Comparison of ENCODE assay signal across 10 cellular contexts in the genomic region with DNA sequence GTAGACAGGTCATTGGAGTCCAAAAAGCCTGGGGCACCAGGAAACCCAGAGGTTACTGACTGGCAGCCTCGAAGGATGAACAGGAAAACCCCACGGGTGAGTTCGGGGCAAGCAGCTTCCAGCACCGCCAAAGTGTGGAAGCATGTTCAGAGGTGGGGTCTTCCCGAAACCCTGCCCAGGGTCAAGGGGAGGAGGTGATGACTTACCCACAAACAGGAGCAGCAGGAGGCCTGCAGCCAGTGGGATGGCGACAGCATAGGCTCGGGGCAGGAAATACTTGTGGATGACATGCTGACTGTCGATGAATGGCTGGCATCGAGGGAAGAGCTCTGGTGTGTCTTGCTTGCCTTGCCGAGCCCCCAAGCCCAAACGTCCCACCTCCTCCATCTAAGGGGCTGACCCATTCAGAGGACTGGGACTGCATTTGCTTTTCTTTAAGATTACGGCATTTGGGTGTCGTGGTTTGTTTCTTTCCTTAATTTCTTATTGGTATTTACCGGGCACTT. TPM values are rescaled to one million over a fixed set of nuclear protein-coding genes. Genes with fewer than 3 reads are reported as not detected.
A peak's percentile ranks its signal among the peaks of the same experiment; 100 is the strongest.
DNase-seq lines count a peak whose midpoint lies in the region; ATAC-seq and TF ChIP-seq lines count a peak whose summit lies in the region.
"Had no signal": no experiment of that assay in that cellular context is flagged by ENCODE, and none has a peak within 500 bp of the region (broad histone marks: within the 10 kb centered on the region; RNA-seq: fewer than 3 reads in every experiment).

No MANE protein-coding gene starts in this region.

- H3K9me3 ChIP-seq in cardiac muscle cell (ENCODE audit: low read depth) (no peaks in the 10 kb centered on the region), upper lobe of left lung (no peaks in the 10 kb centered on the region)

- H3K4me1 Mint-ChIP-seq in activated T-helper 1 cell treated with anti-CD3 and anti-CD28 coated beads, Interleukin-12 subunit alpha, Interleukin-12 subunit beta, Interleukin-2, Interleukin-4 antibody, amounts not matched to agents 30 ng/mL and 10 ng/mL and 1 ng/mL, durations not matched to agents 14 hours and 24 hours and 36 hours (ENCODE audit: low read depth), result peaks cover 40% of the 10 kb centered on the region
- peaks cover 33 to 38% of the 10 kb centered on the region in 2 donors for H3K4me1 Mint-ChIP-seq in immature natural killer cell

- H3K4me1 ChIP-seq in cardiac muscle cell (ENCODE audit: low read depth), result peaks cover 7% of the 10 kb centered on the region
- H3K4me1 ChIP-seq in upper lobe of left lung, result peaks cover 25 to 43% (median 26%) of the 10 kb centered on the region in 4 donors

- H3K36me3 ChIP-seq in cardiac muscle cell (no peaks in the 10 kb centered on the region), upper lobe of left lung (peaks cover 0 to 13% (median 3%) of the 10 kb centered on the region in 4 donors)

- H3K27ac ChIP-seq in cardiac muscle cell (no peak overlapping the region), upper lobe of left lung (no peak overlapping the region)

- peak overlapping the region; percentile 92 for H3K4me3 Mint-ChIP-seq in activated T-helper 1 cell treated with anti-CD3 and anti-CD28 coated beads, Interleukin-12 subunit alpha, Interleukin-12 subunit beta, Interleukin-2, Interleukin-4 antibody, amounts not matched to agents 30 ng/mL and 10 ng/mL and 1 ng/mL, durations not matched to agents 14 hours and 24 hours and 36 hours
- H3K4me3 Mint-ChIP-seq in immature natural killer cell, result peak overlapping the region; percentile 86 to 99 (median 95)

- TF ChIP-seq CTCF in cardiac muscle cell (IDR thresholded peaks at IDR 0.05; ENCODE audit: low read depth, low read length), result no peak
- no peak for TF ChIP-seq CTCF in upper lobe of left lung (IDR thresholded peaks at IDR 0.05)

- ATAC-seq in left ventricle myocardium superior (no peak), upper lobe of left lung (ENCODE audit: low FRiP score in 2 of 2) (no peak), HG02798 (IDR thresholded peaks at IDR 0.05; ENCODE audit: poor library complexity, unreplicated experiment) (no peak)

- H3K27me3 ChIP-seq in cardiac muscle cell (no peaks in the 10 kb centered on the region), upper lobe of left lung (no peaks in the 10 kb centered on the region)

- TF ChIP-seq POLR2A in upper lobe of left lung (IDR thresholded peaks at IDR 0.05), result no peak

- TF ChIP-seq EP300 in upper lobe of left lung (IDR thresholded peaks at IDR 0.05), result no peak

- WGBS in upper lobe of left lung, 2 donors, result 70 to 71% methylated on average over 14 of the region's 14 CpGs

- H3K4me3 ChIP-seq in cardiac muscle cell (peak overlapping the region; percentile 76), upper lobe of left lung (peak overlapping the region in 3 of 4 donors; percentile 85 to 91 (median 87))

- DNase-seq in cardiac muscle cell (ENCODE audit: low read depth in 1 of 2, low spot score in 1 of 2) (no peak), left ventricle myocardium superior (no peak), immature natural killer cell (no peak), upper lobe of left lung (no peak), mesenteric fat pad (ENCODE audit: low spot score) (no peak), posterior vena cava (ENCODE audit: low spot score) (no peak)
- DNase-seq in activated T-helper 1 cell treated with anti-CD3 and anti-CD28 coated beads, Interleukin-12 subunit alpha, Interleukin-12 subunit beta, Interleukin-2, Interleukin-4 antibody, amounts not matched to agents 30 ng/mL and 10 ng/mL and 1 ng/mL, durations not matched to agents 14 hours and 24 hours and 36 hours (ENCODE audit: low spot score), result no peak
- DNase-seq: activated CD4-positive, CD25-positive, alpha-beta regulatory T cell treated with anti-CD3 and anti-CD28 coated beads, Interleukin-2, amount 50 U/mL, for 72 hours; DMS153 had no signal

- no peaks in the 10 kb centered on the region for H3K27me3 Mint-ChIP-seq in activated T-helper 1 cell treated with anti-CD3 and anti-CD28 coated beads, Interleukin-12 subunit alpha, Interleukin-12 subunit beta, Interleukin-2, Interleukin-4 antibody, amounts not matched to agents 30 ng/mL and 10 ng/mL and 1 ng/mL, durations not matched to agents 14 hours and 24 hours and 36 hours (ENCODE audit: insufficient read depth)
- peaks cover 7 to 12% (median 7%) of the 10 kb centered on the region in 3 donors for H3K27me3 Mint-ChIP-seq in immature natural killer cell (ENCODE audit: low read depth in 3 of 3)

- no peaks in the 10 kb centered on the region for H3K9me3 Mint-ChIP-seq in activated T-helper 1 cell treated with anti-CD3 and anti-CD28 coated beads, Interleukin-12 subunit alpha, Interleukin-12 subunit beta, Interleukin-2, Interleukin-4 antibody, amounts not matched to agents 30 ng/mL and 10 ng/mL and 1 ng/mL, durations not matched to agents 14 hours and 24 hours and 36 hours
- no peaks in the 10 kb centered on the region for H3K9me3 Mint-ChIP-seq in immature natural killer cell

- peaks cover 27% of the 10 kb centered on the region for H3K36me3 Mint-ChIP-seq in activated T-helper 1 cell treated with anti-CD3 and anti-CD28 coated beads, Interleukin-12 subunit alpha, Interleukin-12 subunit beta, Interleukin-2, Interleukin-4 antibody, amounts not matched to agents 30 ng/mL and 10 ng/mL and 1 ng/mL, durations not matched to agents 14 hours and 24 hours and 36 hours (ENCODE audit: low read depth)
- peaks cover 3 to 16% (median 4%) of the 10 kb centered on the region in 3 donors for H3K36me3 Mint-ChIP-seq in immature natural killer cell

- H3K27ac Mint-ChIP-seq in activated T-helper 1 cell treated with anti-CD3 and anti-CD28 coated beads, Interleukin-12 subunit alpha, Interleukin-12 subunit beta, Interleukin-2, Interleukin-4 antibody, amounts not matched to agents 30 ng/mL and 10 ng/mL and 1 ng/mL, durations not matched to agents 14 hours and 24 hours and 36 hours, result peak overlapping the region; percentile 91
- peak overlapping the region in 4 of 6 donors; percentile 24 to 98 (median 90) for H3K27ac Mint-ChIP-seq in immature natural killer cell

- intact Hi-C loops in left ventricle myocardium superior (cut with micrococcal nuclease), result loop anchor here (5.0 kb wide), 1 partner anchor 96 kb away; no protein-coding TSS in a partner anchor
- intact Hi-C loops in activated T-helper 1 cell treated with anti-CD3 and anti-CD28 coated beads, Interleukin-12 subunit alpha, Interleukin-12 subunit beta, Interleukin-2, Interleukin-4 antibody, amounts not matched to agents 30 ng/mL and 10 ng/mL and 1 ng/mL, durations not matched to agents 14 hours and 24 hours and 36 hours (cut with micrococcal nuclease), result loop anchor here (5.0 kb wide), 1 partner anchor 946 kb away; the partner anchor contains the start of genes KYAT1 and LRRC8A
- intact Hi-C loops in posterior vena cava (cut with DNase I), result no loop called here

RNA-seq across cellular contexts. Expression of gene DPM2, which starts 1.3 kb away (rescaled TPM):
- total RNA-seq in cardiac muscle cell, result 26.1 and 35.6 TPM in 2 replicates
- polyA plus RNA-seq in cardiac muscle cell, result 54.2 and 70.7 TPM in 2 replicates
- 11.1 TPM for total RNA-seq in left ventricle myocardium superior
- 62.6 and 70.2 TPM in 2 replicates for total RNA-seq in activated T-helper 1 cell treated with anti-CD3 and anti-CD28 coated beads, Interleukin-12 subunit alpha, Interleukin-12 subunit beta, Interleukin-2, Interleukin-4 antibody, amounts not matched to agents 30 ng/mL and 10 ng/mL and 1 ng/mL, durations not matched to agents 14 hours and 24 hours and 36 hours
- polyA plus RNA-seq in immature natural killer cell, result 10 to 100 TPM; 48.0 to 79.7 (median 59.8) TPM
- 10 to 100 TPM; 20.1 to 40.7 (median 25.6) TPM for total RNA-seq in upper lobe of left lung
- total RNA-seq in mesenteric fat pad, result 20.9 TPM
- total RNA-seq in posterior vena cava, result 10 to 100 TPM; 22.8 to 23.6 TPM

RNA-seq across cellular contexts. Expression of gene PIP5KL1, which starts 5.8 kb away (rescaled TPM):
- 0.89 and 1.7 TPM in 2 replicates for total RNA-seq in cardiac muscle cell
- 3.4 and 3.5 TPM in 2 replicates for polyA plus RNA-seq in cardiac muscle cell
- total RNA-seq in left ventricle myocardium superior, result not detected
- 1.1 and 1.2 TPM in 2 replicates for total RNA-seq in activated T-helper 1 cell treated with anti-CD3 and anti-CD28 coated beads, Interleukin-12 subunit alpha, Interleukin-12 subunit beta, Interleukin-2, Interleukin-4 antibody, amounts not matched to agents 30 ng/mL and 10 ng/mL and 1 ng/mL, durations not matched to agents 14 hours and 24 hours and 36 hours
- under 1 TPM in 2 of 3 donors, not detected in 1; 0.14 to 0.18 TPM for polyA plus RNA-seq in immature natural killer cell
- 10 to 100 TPM in 3 of 6 donors, 1 to 10 TPM in 3; 4.1 to 38.8 (median 10.0) TPM for total RNA-seq in upper lobe of left lung
- 2.2 TPM for total RNA-seq in mesenteric fat pad
- total RNA-seq in posterior vena cava, result 1 to 10 TPM; 1.2 to 1.3 TPM

RNA-seq across cellular contexts. Expression of gene ST6GALNAC4, which starts 19.6 kb away (rescaled TPM):
- total RNA-seq in cardiac muscle cell (66.2 and 119 TPM in 2 replicates), left ventricle myocardium superior (28.5 TPM), upper lobe of left lung (100 to 1,000 TPM in 1 of 6 donors, 10 to 100 TPM in 5; 41.3 to 105 (median 56.2) TPM), mesenteric fat pad (40.0 TPM), posterior vena cava (10 to 100 TPM; 27.7 to 32.7 TPM)
- polyA plus RNA-seq in cardiac muscle cell (48.8 and 71.4 TPM in 2 replicates), immature natural killer cell (10 to 100 TPM in 1 of 3 donors, 1 to 10 TPM in 2; 8.7 to 20.1 (median 9.1) TPM)
- 30.8 and 31.6 TPM in 2 replicates for total RNA-seq in activated T-helper 1 cell treated with anti-CD3 and anti-CD28 coated beads, Interleukin-12 subunit alpha, Interleukin-12 subunit beta, Interleukin-2, Interleukin-4 antibody, amounts not matched to agents 30 ng/mL and 10 ng/mL and 1 ng/mL, durations not matched to agents 14 hours and 24 hours and 36 hours

RNA-seq across cellular contexts. Expression of gene ST6GALNAC6, which starts 37.0 kb away (rescaled TPM):
- total RNA-seq in cardiac muscle cell (49.4 and 73.4 TPM in 2 replicates), left ventricle myocardium superior (50.5 TPM), upper lobe of left lung (100 to 1,000 TPM in 1 of 6 donors, 10 to 100 TPM in 5; 67.3 to 117 (median 85.2) TPM), mesenteric fat pad (109 TPM), posterior vena cava (100 to 1,000 TPM in 1 of 2 donors, 10 to 100 TPM in 1; 74.8 to 102 TPM)
- polyA plus RNA-seq in cardiac muscle cell (53.0 and 85.2 TPM in 2 replicates), immature natural killer cell (10 to 100 TPM; 84.0 to 97.8 (median 94.1) TPM)
- total RNA-seq in activated T-helper 1 cell treated with anti-CD3 and anti-CD28 coated beads, Interleukin-12 subunit alpha, Interleukin-12 subunit beta, Interleukin-2, Interleukin-4 antibody, amounts not matched to agents 30 ng/mL and 10 ng/mL and 1 ng/mL, durations not matched to agents 14 hours and 24 hours and 36 hours, result 60.6 and 62.4 TPM in 2 replicates

RNA-seq across cellular contexts. Expression of gene EEIG1, which starts 44.4 kb away (rescaled TPM):
- total RNA-seq in cardiac muscle cell, result 20.9 and 25.6 TPM in 2 replicates
- 26.6 and 32.5 TPM in 2 replicates for polyA plus RNA-seq in cardiac muscle cell
- 21.6 TPM for total RNA-seq in left ventricle myocardium superior
- 39.8 and 43.4 TPM in 2 replicates for total RNA-seq in activated T-helper 1 cell treated with anti-CD3 and anti-CD28 coated beads, Interleukin-12 subunit alpha, Interleukin-12 subunit beta, Interleukin-2, Interleukin-4 antibody, amounts not matched to agents 30 ng/mL and 10 ng/mL and 1 ng/mL, durations not matched to agents 14 hours and 24 hours and 36 hours
- 10 to 100 TPM in 2 of 3 donors, 1 to 10 TPM in 1; 7.6 to 19.6 (median 14.7) TPM for polyA plus RNA-seq in immature natural killer cell
- total RNA-seq in upper lobe of left lung, result 10 to 100 TPM; 17.8 to 60.7 (median 48.0) TPM
- 12.8 TPM for total RNA-seq in mesenteric fat pad
- 10 to 100 TPM; 54.3 to 56.9 TPM for total RNA-seq in posterior vena cava

Comparison
In these comparisons a context has a peak if more than half of its experiments do, and no peak if none do; other contexts are left out.
1. intact Hi-C loops: an anchor here in left ventricle myocardium superior (5.0 kb wide) and activated T-helper 1 cell treated with anti-CD3 and anti-CD28 coated beads, Interleukin-12 subunit alpha, Interleukin-12 subunit beta, Interleukin-2, Interleukin-4 antibody, amounts not matched to agents 30 ng/mL and 10 ng/mL and 1 ng/mL, durations not matched to agents 14 hours and 24 hours and 36 hours (5.0 kb wide); none called in posterior vena cava.